20 cellular contexts compared by ENCODE assay signal in genomic region chr10:130897815-130898214, GRCh38.
"Had no signal": no experiment of that assay in that cellular context is flagged by ENCODE, and none has a peak within 500 bp of the region (broad histone marks: within the 10 kb centered on the region; RNA-seq: fewer than 3 reads in every experiment).

No MANE protein-coding gene starts in this region.

- H3K27ac Mint-ChIP-seq: dendritic cell treated with granulocyte-macrophage colony-stimulating factor and Interleukin-4, amounts not matched to agents 40 ng/mL and 50 ng/mL, for 4 days; effector memory CD8-positive, alpha-beta T cell; naive thymus-derived CD4-positive, alpha-beta T cell had no signal

- H3K4me3 ChIP-seq: colonic mucosa, esophagus muscularis mucosa, gastrocnemius medialis, heart right ventricle, left lung, lower lobe of right lung had no signal

- DNase-seq: colonic mucosa; cortex of kidney; effector CD8-positive, alpha-beta T cell; effector memory CD8-positive, alpha-beta T cell; foreskin melanocyte; gastrocnemius medialis; glutamatergic neuron; heart right ventricle; hippocampal formation; kidney; kidney glomerular epithelial cell; left colon; left lung; left ventricle myocardium superior; lower lobe of right lung; mesenchymal stem cell; midbrain; naive thymus-derived CD4-positive, alpha-beta T cell had no signal

- H3K9me3 Mint-ChIP-seq: dendritic cell treated with granulocyte-macrophage colony-stimulating factor and Interleukin-4, amounts not matched to agents 40 ng/mL and 50 ng/mL, for 4 days had no signal

- H3K36me3 Mint-ChIP-seq: naive thymus-derived CD4-positive, alpha-beta T cell had no signal

- H3K4me1 Mint-ChIP-seq: naive thymus-derived CD4-positive, alpha-beta T cell had no signal

- ATAC-seq: effector memory CD8-positive, alpha-beta T cell; gastrocnemius medialis; heart right ventricle; left colon; left lung; left ventricle myocardium superior; lower lobe of right lung; naive thymus-derived CD4-positive, alpha-beta T cell had no signal

- H3K4me3 Mint-ChIP-seq: dendritic cell treated with granulocyte-macrophage colony-stimulating factor and Interleukin-4, amounts not matched to agents 40 ng/mL and 50 ng/mL, for 4 days; effector memory CD8-positive, alpha-beta T cell; naive thymus-derived CD4-positive, alpha-beta T cell had no signal

- H3K36me3 ChIP-seq: colonic mucosa, esophagus muscularis mucosa, gastrocnemius medialis, heart right ventricle, left lung, lower lobe of right lung had no signal

- H3K27me3 Mint-ChIP-seq: dendritic cell treated with granulocyte-macrophage colony-stimulating factor and Interleukin-4, amounts not matched to agents 40 ng/mL and 50 ng/mL, for 4 days; effector memory CD8-positive, alpha-beta T cell; naive thymus-derived CD4-positive, alpha-beta T cell had no signal

- H3K27me3 ChIP-seq: colonic mucosa, gastrocnemius medialis had no signal
